In genomic region chr5:134004626-134005414, GRCh38 we compare ENCODE assay signal across 7 cellular contexts. TPM values are rescaled to one million over a fixed set of nuclear protein-coding genes. Genes with fewer than 3 reads are reported as not detected.
DNase-seq lines count a peak whose midpoint lies in the region; ATAC-seq and TF ChIP-seq lines count a peak whose summit lies in the region.

VDAC1 (minus strand) TSS chr5:134004975; CDS start chr5:133993012, 11,963 bp downstream.

- peaks cover 0 to 53% (median 47%) of the 10 kb centered on the region in 4 donors for H3K4me1 ChIP-seq in sigmoid colon

- peaks cover 0 to 7% (median 0%) of the 10 kb centered on the region in 4 donors for H3K36me3 ChIP-seq in sigmoid colon

- peak; percentile 68 for ATAC-seq in HG02571 (IDR thresholded peaks at IDR 0.05; ENCODE audit: unreplicated experiment)

- in situ Hi-C loops in GM13976 (cut with MboI; ENCODE audit: low sequenced_read_pairs, unreplicated experiment), result no loop called here

- WGBS in sigmoid colon, 2 donors, result 0% methylated on average over 95 of the region's 95 CpGs

- no peaks in the 10 kb centered on the region for H3K9me3 ChIP-seq in sigmoid colon

- intact Hi-C loops in sigmoid colon (cut with DNase I), result loop anchor here (1.0 kb wide), 1 partner anchor 37 kb away; the partner anchor contains the start of gene C5orf15

- H3K4me3 ChIP-seq in sigmoid colon, result peak within 1 kb of the TSS; percentile 64 to 96 (median 86)

- TF ChIP-seq POLR2A in sigmoid colon (IDR thresholded peaks at IDR 0.05), result peak; percentile 53 to 54

- TF ChIP-seq CTCF in GM13976 (IDR thresholded peaks at IDR 0.05; ENCODE audit: borderline replicate concordance, control extremely low read depth, extremely low read depth, insufficient read depth, missing control alignments) (no peak), sigmoid colon (IDR thresholded peaks at IDR 0.05) (no peak)

- peak within 1 kb of the TSS; percentile 98 to 100 (median 98) for H3K27ac ChIP-seq in sigmoid colon

- no peaks in the 10 kb centered on the region for H3K27me3 ChIP-seq in sigmoid colon

- DNase-seq in GM13976 (ENCODE audit: low spot score) (peak; percentile 97), NCI-H1092 (lab: John Stamatoyannopoulos, UW) (peak; percentile 48), T1000 (lab: John Stamatoyannopoulos, UW) (peak; percentile 75), astrocyte of the hippocampus (ENCODE audit: low read depth, low spot score) (peak; percentile 94), hypothalamus (lab: John Stamatoyannopoulos, UW) (peak; percentile 47 to 95 (median 80)), sigmoid colon (peak; percentile 94)

- TF ChIP-seq EP300 in sigmoid colon (IDR thresholded peaks at IDR 0.05), result peak in 2 of 4 donors; percentile 9 to 26

RNA-seq across cellular contexts. Expression of gene VDAC1, which starts in this region (rescaled TPM):
- total RNA-seq in sigmoid colon, result 10 to 100 TPM; 71.3 to 99.2 (median 78.9) TPM
- 100 to 1,000 TPM; 192 to 361 (median 218) TPM for polyA plus RNA-seq in sigmoid colon

Comparison
In these comparisons a context has a peak if more than half of its experiments do, and no peak if none do; other contexts are left out.
1. Peak in every context shown above with its lines: DNase-seq, ATAC-seq, H3K4me3 ChIP-seq and H3K27ac ChIP-seq.